19 cellular contexts compared by ENCODE assay signal in genomic region chr15:68300115-68300940, GRCh38. TPM values are rescaled to one million over a fixed set of nuclear protein-coding genes. Genes with fewer than 3 reads are reported as not detected.
DNase-seq lines count a peak whose midpoint lies in the region; ATAC-seq, FAIRE-seq and TF ChIP-seq lines count a peak whose summit lies in the region.
"Had no signal": no experiment of that assay in that cellular context is flagged by ENCODE, and none has a peak within 500 bp of the region (broad histone marks: within the 10 kb centered on the region; RNA-seq: fewer than 3 reads in every experiment).

No MANE protein-coding gene starts in this region.

- no peak for TF ChIP-seq CTCF in stomach (IDR thresholded peaks at IDR 0.05)
- no peak for TF ChIP-seq CTCF in D721Med (IDR thresholded peaks at IDR 0.05; ENCODE audit: insufficient read depth, missing control alignments)

- no peak overlapping the region for H3K4me3 Mint-ChIP-seq in activated CD8-positive, alpha-beta memory T cell treated with anti-CD3 and anti-CD28 coated beads, Interleukin-2, amount 10 ng/mL, durations not matched to agents 7 days and 5 days
- H3K4me3 Mint-ChIP-seq: activated naive CD4-positive, alpha-beta T cell treated with anti-CD3 and anti-CD28 coated beads, Interleukin-2, amount 10 ng/mL, durations not matched to agents 7 days and 5 days; mesothelial cell of epicardium had no signal

- DNase-seq in activated CD8-positive, alpha-beta memory T cell treated with anti-CD3 and anti-CD28 coated beads, Interleukin-2, amount 10 ng/mL, durations not matched to agents 7 days and 5 days, result peak; percentile 22
- DNase-seq in activated CD8-positive, alpha-beta memory T cell treated with anti-CD3 and anti-CD28 coated beads for 24 hours, result no peak
- DNase-seq in SK-N-MC (ENCODE audit: low read depth, low spot score) (no peak), left lobe of liver (ENCODE audit: low spot score) (peak; percentile 80), stomach (no peak), retina (no peak), kidney glomerular epithelial cell (lab: John Stamatoyannopoulos, UW) (no peak), D721Med (ENCODE audit: insufficient read length, low spot score) (no peak)
- DNase-seq: activated naive CD4-positive, alpha-beta T cell treated with anti-CD3 and anti-CD28 coated beads, Interleukin-2, amount 10 ng/mL, durations not matched to agents 7 days and 5 days; foreskin keratinocyte; NCI-H1930; NCI-H526 treated with DMSO at 0.1 percent for 48 hours; stimulated activated CD4-positive, alpha-beta T cell treated with anti-CD3 and anti-CD28 coated beads, Interleukin-12 subunit alpha, Interleukin-12 subunit beta, amount 100 ng/mL, for 4 hours; SW 1271; WERI-Rb-1 had no signal

- H3K4me1 ChIP-seq in stomach, result peaks cover 8 to 32% (median 22%) of the 10 kb centered on the region in 4 donors
- H3K4me1 ChIP-seq: parathyroid adenoma had no signal

- no peak for FAIRE-seq in D721Med (lab: Jason Lieb, UNC)
- FAIRE-seq: GM12892 had no signal

- TF ChIP-seq EP300 in stomach (IDR thresholded peaks at IDR 0.05), result no peak

- peaks cover 7% of the 10 kb centered on the region; the same call in 1 of the 2 replicates for H3K9me3 ChIP-seq in SK-N-MC (ENCODE audit: low read depth, low read length)
- no peaks in the 10 kb centered on the region for H3K9me3 ChIP-seq in stomach

- H3K36me3 ChIP-seq in SK-N-MC (ENCODE audit: insufficient read depth, low read length), result peaks cover 15% of the 10 kb centered on the region
- H3K36me3 ChIP-seq in stomach, result peaks cover 0 to 11% (median 3%) of the 10 kb centered on the region in 4 donors
- H3K36me3 ChIP-seq: WERI-Rb-1 had no signal

- intact Hi-C loops in stomach (cut with DNase I; ENCODE audit: low total_unique reads), result loop anchor here (10.0 kb wide), 2 partner anchors 46 to 84 kb away; no protein-coding TSS in a partner anchor

- H3K27ac ChIP-seq in SK-N-MC (peak overlapping the region; percentile 39; the same call in 1 of the 2 replicates), stomach (peak overlapping the region in 3 of 5 donors; percentile 52 to 54 (median 54))
- H3K27ac ChIP-seq: foreskin keratinocyte, parathyroid adenoma, WERI-Rb-1 had no signal

- no peaks in the 10 kb centered on the region for H3K9me3 Mint-ChIP-seq in activated CD8-positive, alpha-beta memory T cell treated with anti-CD3 and anti-CD28 coated beads, Interleukin-2, amount 10 ng/mL, durations not matched to agents 7 days and 5 days (ENCODE audit: low read depth)
- H3K9me3 Mint-ChIP-seq: activated naive CD4-positive, alpha-beta T cell treated with anti-CD3 and anti-CD28 coated beads, Interleukin-2, amount 10 ng/mL, durations not matched to agents 7 days and 5 days; mesothelial cell of epicardium had no signal

- 73 to 82% (median 81%) methylated on average over 6 of the region's 6 CpGs for WGBS in stomach, 5 donors

- CTCF ChIA-PET in activated CD8-positive, alpha-beta memory T cell treated with anti-CD3 and anti-CD28 coated beads, Interleukin-2, amount 10 ng/mL, durations not matched to agents 7 days and 5 days (lab: Charles Lee), result interaction anchor here (0.9 kb wide), 1 partner anchor 237 kb away, joined by 3 read pairs; no protein-coding TSS in a partner anchor

- ATAC-seq in activated CD8-positive, alpha-beta memory T cell treated with anti-CD3 and anti-CD28 coated beads, Interleukin-2, amount 10 ng/mL, durations not matched to agents 7 days and 5 days, result no peak
- peak; percentile 73 for ATAC-seq in left lobe of liver
- ATAC-seq: foreskin keratinocyte, Panc1 had no signal

- H3K4me3 ChIP-seq in SK-N-MC (no peak overlapping the region), stomach (no peak overlapping the region)

- no peak overlapping the region for H3K27ac Mint-ChIP-seq in activated CD8-positive, alpha-beta memory T cell treated with anti-CD3 and anti-CD28 coated beads, Interleukin-2, amount 10 ng/mL, durations not matched to agents 7 days and 5 days
- H3K27ac Mint-ChIP-seq: mesothelial cell of epicardium had no signal

- no peaks in the 10 kb centered on the region for H3K27me3 Mint-ChIP-seq in activated CD8-positive, alpha-beta memory T cell treated with anti-CD3 and anti-CD28 coated beads, Interleukin-2, amount 10 ng/mL, durations not matched to agents 7 days and 5 days

- H3K27me3 ChIP-seq in stomach, result no peaks in the 10 kb centered on the region
- H3K27me3 ChIP-seq: foreskin keratinocyte had no signal

- TF ChIP-seq POLR2A in stomach (IDR thresholded peaks at IDR 0.05), result no peak

- peaks cover 9% of the 10 kb centered on the region for H3K36me3 Mint-ChIP-seq in activated CD8-positive, alpha-beta memory T cell treated with anti-CD3 and anti-CD28 coated beads, Interleukin-2, amount 10 ng/mL, durations not matched to agents 7 days and 5 days

- H3K4me1 Mint-ChIP-seq in activated CD8-positive, alpha-beta memory T cell treated with anti-CD3 and anti-CD28 coated beads, Interleukin-2, amount 10 ng/mL, durations not matched to agents 7 days and 5 days, result peaks cover 17% of the 10 kb centered on the region

- no peak overlapping the region for H3K9ac ChIP-seq in SK-N-MC (ENCODE audit: insufficient read length)
- H3K9ac ChIP-seq: parathyroid adenoma had no signal

RNA-seq across cellular contexts. Expression of gene FEM1B, which starts 22.8 kb away (rescaled TPM):
- total RNA-seq in activated CD8-positive, alpha-beta memory T cell treated with anti-CD3 and anti-CD28 coated beads, Interleukin-2, amount 10 ng/mL, durations not matched to agents 7 days and 5 days, result 10 to 100 TPM; 48.3 to 50.1 TPM
- total RNA-seq in left lobe of liver (21.5 TPM), stomach (10 to 100 TPM; 18.1 to 92.0 (median 31.2) TPM)
- polyA plus RNA-seq in stomach, result 10 to 100 TPM in 1 of 3 donors, 1 to 10 TPM in 2; 8.2 to 13.3 (median 9.9) TPM

Comparison
In these comparisons a context has a peak if more than half of its experiments do, and no peak if none do; other contexts are left out.
1. DNase-seq: peak in activated CD8-positive, alpha-beta memory T cell treated with anti-CD3 and anti-CD28 coated beads, Interleukin-2, amount 10 ng/mL, durations not matched to agents 7 days and 5 days (single experiment) and left lobe of liver (single experiment); none in activated CD8-positive, alpha-beta memory T cell treated with anti-CD3 and anti-CD28 coated beads for 24 hours (single experiment), SK-N-MC (single experiment), stomach (single experiment), retina (single experiment), kidney glomerular epithelial cell (single experiment) and D721Med (single experiment).